Comparison of ENCODE assay signal across 3 cellular contexts in genomic region chrX:21708116-21708515, GRCh38.
A peak's percentile ranks its signal among the peaks of the same experiment; 100 is the strongest.
TF ChIP-seq lines count a peak whose summit lies in the region.

No MANE protein-coding gene starts in this region.

TF ChIP-seq in Ishikawa, 13 proteins besides CTCF, POLR2A, EP300 and RAD21 (continued from another document):
- TF ChIP-seq NFIC (IDR thresholded peaks at IDR 0.05), result no peak
- no peak for TF ChIP-seq CREB1 (IDR thresholded peaks at IDR 0.05; ENCODE audit: low read depth)
- no peak for TF ChIP-seq CEBPB (IDR thresholded peaks at IDR 0.05)
- no peak for TF ChIP-seq FOXM1 (IDR thresholded peaks at IDR 0.05; ENCODE audit: borderline replicate concordance, low read depth)
- TF ChIP-seq MAX (IDR thresholded peaks at IDR 0.05), result no peak
- no peak for TF ChIP-seq REST (IDR thresholded peaks at IDR 0.05; ENCODE audit: low read depth)
- TF ChIP-seq TCF12 (IDR thresholded peaks at IDR 0.05; ENCODE audit: low read depth), result no peak
- TF ChIP-seq TAF1 (IDR thresholded peaks at IDR 0.05; ENCODE audit: low read depth), result no peak
- TF ChIP-seq USF1 (IDR thresholded peaks at IDR 0.05), result no peak
TF ChIP-seq in Ishikawa: peak in this region for 0.

TF ChIP-seq in WTC11, 78 proteins besides CTCF, POLR2A, EP300 and RAD21 (continued from another document):
- TF ChIP-seq ZNF425 (CRISPR knock-in tag; conservative IDR thresholded peaks at IDR 0.05) (no peak), ATF1 (CRISPR knock-in tag; IDR thresholded peaks at IDR 0.05) (no peak)

TF ChIP-seq in HepG2, 621 proteins besides CTCF, POLR2A, EP300 and RAD21 (continued from another document):
- TF ChIP-seq ZNF770 (CRISPR knock-in tag; IDR thresholded peaks at IDR 0.05), result no peak
- no peak for TF ChIP-seq ZBTB42 (CRISPR knock-in tag; IDR thresholded peaks at IDR 0.05)
- peak; percentile 42 for TF ChIP-seq STAG1 (CRISPR knock-in tag; IDR thresholded peaks at IDR 0.05)
- TF ChIP-seq MYPOP (CRISPR knock-in tag; IDR thresholded peaks at IDR 0.05), result no peak
- TF ChIP-seq ZNF564 (CRISPR knock-in tag; IDR thresholded peaks at IDR 0.05), result no peak
